26 cellular contexts compared by ENCODE assay signal in the genomic region with DNA sequence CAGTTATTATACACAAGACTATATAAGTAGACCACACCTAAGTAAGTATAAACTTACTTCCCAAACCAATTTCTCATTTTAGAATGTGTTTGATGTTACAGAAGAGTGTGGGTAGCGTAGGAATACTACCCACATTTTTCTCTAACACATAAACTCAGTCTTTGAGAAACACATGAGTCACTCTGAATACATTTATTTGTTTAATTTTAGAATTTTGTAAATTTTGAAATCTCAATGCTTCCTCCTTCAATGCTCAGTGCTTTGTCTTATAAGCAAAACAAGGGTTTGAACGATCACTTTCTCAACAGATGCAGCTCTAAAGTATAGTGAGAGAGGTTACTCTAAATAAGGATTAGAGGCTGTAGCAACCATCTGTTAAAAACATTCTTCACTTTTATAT.
"Had no signal": no experiment of that assay in that cellular context is flagged by ENCODE, and none has a peak within 500 bp of the region (broad histone marks: within the 10 kb centered on the region; RNA-seq: fewer than 3 reads in every experiment).

No MANE protein-coding gene starts in this region.

- H3K4me1 Mint-ChIP-seq: activated naive CD8-positive, alpha-beta T cell treated with anti-CD3 and anti-CD28 coated beads, Interleukin-2, amount 50 U/mL, for 24 hours; natural killer cell had no signal

- H3K9me3 Mint-ChIP-seq: activated T-helper 1 cell treated with anti-CD3 and anti-CD28 coated beads, Interleukin-12 subunit alpha, Interleukin-12 subunit beta, Interleukin-2, Interleukin-4 antibody, amounts not matched to agents 30 ng/mL and 10 ng/mL and 1 ng/mL, durations not matched to agents 14 hours and 24 hours and 36 hours had no signal

- H3K27me3 Mint-ChIP-seq: activated naive CD8-positive, alpha-beta T cell treated with anti-CD3 and anti-CD28 coated beads, Interleukin-2, amount 50 U/mL, for 24 hours had no signal

- ATAC-seq: activated CD8-positive, alpha-beta T cell treated with anti-CD3 and anti-CD28 coated beads, Interleukin-2, amount 10 ng/mL, durations not matched to agents 7 days and 5 days; activated naive CD8-positive, alpha-beta T cell treated with anti-CD3 and anti-CD28 coated beads, Interleukin-2, amount 50 U/mL, for 24 hours; esophagus mucosa; gastroesophageal sphincter; left ventricle myocardium superior; natural killer cell; sciatic nerve had no signal

- H3K4me3 Mint-ChIP-seq: activated CD8-positive, alpha-beta T cell treated with anti-CD3 and anti-CD28 coated beads, Interleukin-2, amount 10 ng/mL, durations not matched to agents 7 days and 5 days; activated naive CD8-positive, alpha-beta T cell treated with anti-CD3 and anti-CD28 coated beads, Interleukin-2, amount 50 U/mL, for 24 hours; activated T-helper 1 cell treated with anti-CD3 and anti-CD28 coated beads, Interleukin-12 subunit alpha, Interleukin-12 subunit beta, Interleukin-2, Interleukin-4 antibody, amounts not matched to agents 30 ng/mL and 10 ng/mL and 1 ng/mL, durations not matched to agents 14 hours and 24 hours and 36 hours; natural killer cell had no signal

- H3K27ac Mint-ChIP-seq: activated CD8-positive, alpha-beta T cell treated with anti-CD3 and anti-CD28 coated beads, Interleukin-2, amount 10 ng/mL, durations not matched to agents 7 days and 5 days; activated naive CD8-positive, alpha-beta T cell treated with anti-CD3 and anti-CD28 coated beads, Interleukin-2, amount 50 U/mL, for 24 hours; activated T-helper 1 cell treated with anti-CD3 and anti-CD28 coated beads, Interleukin-12 subunit alpha, Interleukin-12 subunit beta, Interleukin-2, Interleukin-4 antibody, amounts not matched to agents 30 ng/mL and 10 ng/mL and 1 ng/mL, durations not matched to agents 14 hours and 24 hours and 36 hours; natural killer cell had no signal

- H3K36me3 Mint-ChIP-seq: natural killer cell had no signal

- DNase-seq: activated CD4-positive, alpha-beta T cell treated with anti-CD3 and anti-CD28 coated beads for 1 hour; activated CD4-positive, alpha-beta T cell treated with anti-CD3 and anti-CD28 coated beads, Interleukin-2, amount 50 U/mL, for 1 hour; activated CD8-positive, alpha-beta T cell treated with anti-CD3 and anti-CD28 coated beads, Interleukin-2, amount 10 ng/mL, durations not matched to agents 7 days and 5 days; activated gamma-delta T cell; activated naive CD4-positive, alpha-beta T cell treated with anti-CD3 and anti-CD28 coated beads, Interleukin-2, amount 50 U/mL, for 16 hours; activated naive CD8-positive, alpha-beta T cell treated with anti-CD3 and anti-CD28 coated beads, Interleukin-2, amount 50 U/mL, for 24 hours; brain microvascular endothelial cell; caudate nucleus; dermis blood vessel endothelial cell; effector memory CD4-positive, alpha-beta T cell; head of caudate nucleus; hypothalamus; left ventricle myocardium superior; mammary epithelial cell; midbrain; natural killer cell; small intestine; stimulated activated CD4-positive, alpha-beta T cell treated with anti-CD3 and anti-CD28 coated beads, Interleukin-2, amount 100 ng/mL, for 48 hours; stimulated activated naive CD4-positive, alpha-beta T cell; upper lobe of left lung had no signal

- H3K4me3 ChIP-seq: ascending aorta, gastroesophageal sphincter, thoracic aorta, upper lobe of left lung had no signal
